In genomic region chr3:183148056-183148455, GRCh38 we compare ENCODE assay signal across 21 cellular contexts. TPM values are rescaled to one million over a fixed set of nuclear protein-coding genes. Genes with fewer than 3 reads are reported as not detected.
DNase-seq lines count a peak whose midpoint lies in the region; ATAC-seq and TF ChIP-seq lines count a peak whose summit lies in the region.
"Had no signal": no experiment of that assay in that cellular context is flagged by ENCODE, and none has a peak within 500 bp of the region (broad histone marks: within the 10 kb centered on the region; RNA-seq: fewer than 3 reads in every experiment).

No MANE protein-coding gene starts in this region.

- TF ChIP-seq EP300 in SK-N-SH (IDR thresholded peaks at IDR 0.05; ENCODE audit: borderline replicate concordance in 1 of 2, low read depth in 1 of 2, low read length in 1 of 2) = no peak

- no peak for ATAC-seq in HG03565 (IDR thresholded peaks at IDR 0.05; ENCODE audit: unreplicated experiment)
- ATAC-seq: natural killer cell had no signal

- H3K9ac ChIP-seq in SK-N-SH = no peak overlapping the region
- H3K9ac ChIP-seq: BLaER1 had no signal

- H4K20me1 ChIP-seq in SK-N-SH (ENCODE audit: insufficient read depth) = no peaks in the 10 kb centered on the region
- H4K20me1 ChIP-seq: BLaER1 had no signal

- no peaks in the 10 kb centered on the region for H3K9me3 ChIP-seq in SK-N-SH
- H3K9me3 ChIP-seq: BLaER1, suprapubic skin had no signal

- TF ChIP-seq RAD21 in SK-N-SH (IDR thresholded peaks at IDR 0.05; ENCODE audit: low read length) = no peak

- CTCF ChIA-PET in SK-N-SH (lab: Yijun Ruan, JAX) = no interaction called here

- no peak overlapping the region for H3K4me2 ChIP-seq in SK-N-SH
- H3K4me2 ChIP-seq: BLaER1, hepatocyte had no signal

- H3F3A ChIP-seq in SK-N-SH (replicated peaks; ENCODE audit: insufficient read depth) = peaks cover 6% of the 10 kb centered on the region

- no peak overlapping the region for H2AFZ ChIP-seq in SK-N-SH (ENCODE audit: low read depth)
- H2AFZ ChIP-seq: hepatocyte had no signal

- POLR2A ChIA-PET in SK-N-SH (lab: Yijun Ruan, JAX) = no interaction called here

- H3K4me3 ChIP-seq in SK-N-SH (ENCODE audit: low read depth in 2 of 2, low read length in 1 of 2) (no peak overlapping the region), retinal pigment epithelial cell (ENCODE audit: low read length) (no peak overlapping the region)
- H3K4me3 ChIP-seq: BLaER1, hepatocyte, suprapubic skin had no signal

- H3K27me3 ChIP-seq in SK-N-SH (ENCODE audit: insufficient read depth) = no peaks in the 10 kb centered on the region
- H3K27me3 ChIP-seq: BLaER1, hepatocyte, suprapubic skin had no signal

- TF ChIP-seq CTCF in SK-N-SH (IDR thresholded peaks at IDR 0.05) = no peak
- TF ChIP-seq CTCF in retinal pigment epithelial cell (conservative IDR thresholded peaks at IDR 0.05; ENCODE audit: low read depth, low read length) = no peak

- DNase-seq in GM04504 (ENCODE audit: low read depth) (peak; percentile 52), SK-N-SH (no peak), fibroblast of gingiva (ENCODE audit: low read depth) (peak; percentile 80), retinal pigment epithelial cell (ENCODE audit: low read depth) (peak; percentile 31), NCI-H2029 (lab: John Stamatoyannopoulos, UW) (no peak), NCI-H1105 (lab: John Stamatoyannopoulos, UW) (no peak)
- no peak for DNase-seq in stimulated activated naive CD4-positive, alpha-beta T cell (lab: John Stamatoyannopoulos, UW)
- DNase-seq: activated CD4-positive, alpha-beta T cell treated with anti-CD3 and anti-CD28 coated beads, Interleukin-2, amount 50 U/mL, for 4 hours; activated naive CD4-positive, alpha-beta T cell treated with anti-CD3 and anti-CD28 coated beads, Interleukin-2, amount 10 ng/mL, durations not matched to agents 7 days and 5 days; erythroblast; GDM1; islet precursor cell; natural killer cell; NCI-H187; small intestine; stimulated activated CD8-positive, alpha-beta memory T cell treated with anti-CD3 and anti-CD28 coated beads, Interleukin-4, amount 100 ng/mL, for 48 hours; SW 1271 had no signal

- no peaks in the 10 kb centered on the region for H3K4me1 ChIP-seq in SK-N-SH (ENCODE audit: control insufficient read depth in 1 of 2, insufficient read depth in 2 of 2, low read depth in 1 of 2, low read length in 1 of 2)
- H3K4me1 ChIP-seq: suprapubic skin had no signal

- no peaks in the 10 kb centered on the region for H3K79me2 ChIP-seq in SK-N-SH (ENCODE audit: insufficient read depth)
- H3K79me2 ChIP-seq: hepatocyte had no signal

- no peaks in the 10 kb centered on the region for H3K9me2 ChIP-seq in SK-N-SH

- 26% methylated on average over 4 of the region's 4 CpGs for whole genome bisulfite sequencing in SK-N-SH (ENCODE audit: low lambda C conversion rate)

- H3K27ac ChIP-seq in SK-N-SH (ENCODE audit: low read depth in 2 of 2, low read length in 1 of 2) = no peak overlapping the region
- H3K27ac ChIP-seq: BLaER1, hepatocyte, suprapubic skin had no signal

- H3K36me3 ChIP-seq in SK-N-SH (replicated peaks in 1 of 2; ENCODE audit: control insufficient read depth in 1 of 2, insufficient read depth in 2 of 2, low read length in 1 of 2) = no peaks in the 10 kb centered on the region
- H3K36me3 ChIP-seq: BLaER1, suprapubic skin had no signal

TF ChIP-seq in SK-N-SH, 30 proteins besides CTCF, POLR2A, EP300 and RAD21:
- TF ChIP-seq CHD2 (IDR thresholded peaks at IDR 0.05; ENCODE audit: low read length, partially characterized antibody) = no peak
- no peak for TF ChIP-seq ZBTB33 (IDR thresholded peaks at IDR 0.05; ENCODE audit: borderline replicate concordance, low read depth)
- no peak for TF ChIP-seq FOXJ3 (CRISPR knock-in tag; IDR thresholded peaks at IDR 0.05)
- peak; percentile 37; the same call in 1 of the 2 replicates for TF ChIP-seq TCF12 (IDR thresholded peaks at IDR 0.05)
- no peak for TF ChIP-seq NRF1 (IDR thresholded peaks at IDR 0.05; ENCODE audit: low read depth, low read length)
- peak; percentile 19; the same call in 1 of the 2 replicates for TF ChIP-seq NFIC (IDR thresholded peaks at IDR 0.05; ENCODE audit: borderline replicate concordance)
- no peak for TF ChIP-seq FOXM1 (IDR thresholded peaks at IDR 0.05; ENCODE audit: low read depth)
- no peak for TF ChIP-seq GABPA (IDR thresholded peaks at IDR 0.05; ENCODE audit: low read depth)
- no peak for TF ChIP-seq TAF1 (IDR thresholded peaks at IDR 0.05; ENCODE audit: borderline replicate concordance, low read depth, low read length)
- no peak for TF ChIP-seq MAX (IDR thresholded peaks at IDR 0.05; ENCODE audit: low read depth)
- TF ChIP-seq RXRA (IDR thresholded peaks at IDR 0.05; ENCODE audit: borderline replicate concordance, low read depth) = no peak
- no peak for TF ChIP-seq RCOR1 (IDR thresholded peaks at IDR 0.05; ENCODE audit: low read length)
- TF ChIP-seq POLR2AphosphoS5 (IDR thresholded peaks at IDR 0.05; ENCODE audit: low read depth, low read length) = no peak
- TF ChIP-seq MEF2A (IDR thresholded peaks at IDR 0.05; ENCODE audit: borderline replicate concordance, low read depth) = no peak
- TF ChIP-seq ELF1 (IDR thresholded peaks at IDR 0.05) = no peak
- TF ChIP-seq SMC3 (IDR thresholded peaks at IDR 0.05; ENCODE audit: low read depth, low read length) = no peak
- no peak for TF ChIP-seq EZH2phosphoT487 (IDR thresholded peaks at IDR 0.05; ENCODE audit: borderline replicate concordance, low read depth)
- no peak for TF ChIP-seq USF2 (IDR thresholded peaks at IDR 0.05; ENCODE audit: borderline replicate concordance, low read depth, low read length)
- TF ChIP-seq GATA2 (CRISPR knock-in tag; IDR thresholded peaks at IDR 0.05) = no peak
- no peak for TF ChIP-seq FOSL2 (IDR thresholded peaks at IDR 0.05; ENCODE audit: borderline replicate concordance, low read depth)
- TF ChIP-seq PBX3 (IDR thresholded peaks at IDR 0.05) = peak; percentile 18; the same call in 1 of the 2 replicates
- no peak for TF ChIP-seq JUND (IDR thresholded peaks at IDR 0.05)
- no peak for TF ChIP-seq SIN3A (IDR thresholded peaks at IDR 0.05; ENCODE audit: borderline replicate concordance, low read depth, low read length)
- TF ChIP-seq USF1 (IDR thresholded peaks at IDR 0.05; ENCODE audit: borderline replicate concordance, low read depth) = no peak
- TF ChIP-seq TEAD4 (IDR thresholded peaks at IDR 0.05; ENCODE audit: borderline replicate concordance, insufficient read depth) = no peak
- TF ChIP-seq RFX5 (IDR thresholded peaks at IDR 0.05; ENCODE audit: low read length) = no peak
TF ChIP-seq in SK-N-SH: peak in this region for 3.

RNA-seq across cellular contexts. Expression of gene LAMP3, which starts 14.5 kb away (rescaled TPM):
- polyA plus RNA-seq in SK-N-SH (2012; rRNA removed) = 0.06 and 0.21 TPM in 2 replicates
- polyA plus RNA-seq in SK-N-SH (2012; cell fraction: cytosol; rRNA removed) = 0.06 and 0.14 TPM in 2 replicates
- 0.01 and 0.07 TPM in 2 replicates for polyA plus RNA-seq in SK-N-SH (2012; cell fraction: nucleus; rRNA removed)

RNA-seq across cellular contexts. Expression of gene MCCC1, which starts 48.8 kb away (rescaled TPM):
- polyA plus RNA-seq in SK-N-SH (2012; rRNA removed) = 15.4 and 19.4 TPM in 2 replicates
- 17.6 and 18.1 TPM in 2 replicates for polyA plus RNA-seq in SK-N-SH (2012; cell fraction: cytosol; rRNA removed)
- polyA plus RNA-seq in SK-N-SH (2012; cell fraction: nucleus; rRNA removed) = 12.9 and 19.6 TPM in 2 replicates

Comparison
In these comparisons a context has a peak if more than half of its experiments do, and no peak if none do; other contexts are left out.
1. DNase-seq: peak in GM04504 (single experiment), fibroblast of gingiva (single experiment) and retinal pigment epithelial cell (single experiment); none in SK-N-SH (single experiment), NCI-H2029 (single experiment), NCI-H1105 (single experiment) and stimulated activated naive CD4-positive, alpha-beta T cell (0 of 6).